ENCODE assay signal across 21 cellular contexts in the genomic region with DNA sequence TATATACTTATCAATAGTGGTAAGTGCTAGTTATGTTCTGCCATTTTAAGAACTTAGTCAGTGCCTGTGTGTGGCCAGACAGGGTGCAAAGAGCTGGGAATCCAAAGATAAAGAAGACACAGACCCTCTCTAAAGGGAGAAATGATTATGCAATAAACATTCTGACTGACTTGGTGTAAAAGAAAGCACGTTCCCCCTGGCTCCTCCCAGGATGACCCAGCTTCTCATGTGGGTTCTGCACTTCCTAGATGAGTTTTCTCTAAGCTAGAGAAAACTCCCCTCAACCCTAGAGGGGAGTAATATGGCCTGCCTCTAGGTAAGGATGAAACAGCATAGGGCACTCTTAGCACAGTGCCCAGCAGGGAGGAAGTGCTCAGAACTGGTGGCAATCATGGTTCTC.
"Had no signal": no experiment of that assay in that cellular context is flagged by ENCODE, and none has a peak within 500 bp of the region (broad histone marks: within the 10 kb centered on the region; RNA-seq: fewer than 3 reads in every experiment).

No MANE protein-coding gene starts in this region.

- H3K4me1 ChIP-seq: colonic mucosa, lower lobe of right lung had no signal

- H3K9me3 ChIP-seq: colonic mucosa, thoracic aorta had no signal

- H3K36me3 ChIP-seq: colonic mucosa, lower lobe of right lung, thoracic aorta, upper lobe of left lung had no signal

- H3K4me3 ChIP-seq: colonic mucosa, dorsolateral prefrontal cortex, hepatocyte, lower lobe of right lung, thoracic aorta, upper lobe of left lung had no signal

- DNase-seq: activated CD4-positive, alpha-beta T cell treated with anti-CD3 and anti-CD28 coated beads for 4 hours; activated CD4-positive, alpha-beta T cell treated with anti-CD3 and anti-CD28 coated beads, Interleukin-2, amount 50 U/mL, for 48 hours; activated CD4-positive, CD25-positive, alpha-beta regulatory T cell; activated CD8-positive, alpha-beta memory T cell treated with anti-CD3 and anti-CD28 coated beads, Interleukin-2, amount 50 U/mL, for 48 hours; activated effector memory CD4-positive, alpha-beta T cell treated with Interleukin-2 at 50 U/mL for 16 hours; activated naive CD4-positive, alpha-beta T cell treated with anti-CD3 and anti-CD28 coated beads, Interleukin-2, amount 10 ng/mL, durations not matched to agents 7 days and 5 days; activated T-cell treated with anti-CD3 and anti-CD28 coated beads, Interleukin-2, amount 50 U/mL, for 72 hours; amygdala; colonic mucosa; dorsolateral prefrontal cortex; effector memory CD8-positive, alpha-beta T cell; foreskin melanocyte; immature natural killer cell; lower lobe of right lung; naive thymus-derived CD4-positive, alpha-beta T cell; retina; stimulated activated CD4-positive, alpha-beta T cell treated with anti-CD3 and anti-CD28 coated beads, Interleukin-2, amount 100 ng/mL, for 48 hours; stimulated activated naive CD4-positive, alpha-beta T cell treated with Interleukin-2 at 50 U/mL for 16 hours; upper lobe of left lung had no signal

- H3K27ac ChIP-seq: colonic mucosa, dorsolateral prefrontal cortex, hepatocyte, lower lobe of right lung, thoracic aorta, upper lobe of left lung had no signal

- H3K4me2 ChIP-seq: hepatocyte had no signal
